20 cellular contexts compared by ENCODE assay signal in genomic region chr2:96715658-96716057, GRCh38. TPM values are rescaled to one million over a fixed set of nuclear protein-coding genes. Genes with fewer than 3 reads are reported as not detected.
DNase-seq lines count a peak whose midpoint lies in the region; FAIRE-seq and TF ChIP-seq lines count a peak whose summit lies in the region.
"Had no signal": no experiment of that assay in that cellular context is flagged by ENCODE, and none has a peak within 500 bp of the region (broad histone marks: within the 10 kb centered on the region; RNA-seq: fewer than 3 reads in every experiment).

No MANE protein-coding gene starts in this region.

- H3K4me1 ChIP-seq in astrocyte (ENCODE audit: insufficient read depth, low read length) (no peaks in the 10 kb centered on the region), MM.1S (ENCODE audit: low read length) (no peaks in the 10 kb centered on the region)
- H3K4me1 ChIP-seq: esophagus squamous epithelium, SJSA1 had no signal

- H3K4me2 ChIP-seq in astrocyte (ENCODE audit: low read length) (no peak overlapping the region), MM.1S (ENCODE audit: low read depth, low read length) (no peak overlapping the region)
- H3K4me2 ChIP-seq: GM23338 had no signal

- peak overlapping the region; percentile 6 for H3K27ac Mint-ChIP-seq in astrocyte (ENCODE audit: unreplicated experiment)
- H3K27ac Mint-ChIP-seq: nephron had no signal

- no peak for TF ChIP-seq RAD21 in Ishikawa (IDR thresholded peaks at IDR 0.05; ENCODE audit: low read depth)

- H3K79me2 ChIP-seq in astrocyte (ENCODE audit: insufficient read depth, low read length) (no peaks in the 10 kb centered on the region), MM.1S (ENCODE audit: low read length) (no peaks in the 10 kb centered on the region)

- TF ChIP-seq EP300 in Ishikawa (IDR thresholded peaks at IDR 0.05; ENCODE audit: borderline replicate concordance), result no peak

- H3K4me1 Mint-ChIP-seq in astrocyte (ENCODE audit: low read depth, unreplicated experiment), result peaks cover 17% of the 10 kb centered on the region

- FAIRE-seq in astrocyte (lab: Jason Lieb, UNC), result no peak
- FAIRE-seq: D721Med, RCC 7860 had no signal

- H3K9me2 ChIP-seq in MM.1S (replicated peaks; ENCODE audit: insufficient read depth, low read length), result no peaks in the 10 kb centered on the region

- H3K4me3 ChIP-seq in astrocyte (ENCODE audit: insufficient read depth, low read depth, low read length) (no peak overlapping the region), MM.1S (ENCODE audit: low read length) (no peak overlapping the region)
- H3K4me3 ChIP-seq: esophagus squamous epithelium, GM23338, SJSA1 had no signal

- DNase-seq in astrocyte (ENCODE audit: low read depth) (no peak), kidney tubule cell (ENCODE audit: low spot score) (peak; percentile 50), MM.1S (no peak), SIG-M5 treated with dmso at 0.1 percent for 504 hours (lab: John Stamatoyannopoulos, UW; ENCODE audit: unreplicated experiment) (no peak), mesenteric fat pad (ENCODE audit: low spot score) (no peak), hypothalamus (lab: John Stamatoyannopoulos, UW) (no peak)
- DNase-seq: activated CD4-positive, alpha-beta T cell treated with anti-CD3 and anti-CD28 coated beads for 48 hours; effector CD4-positive, alpha-beta T cell; esophagus squamous epithelium; midbrain; NCI-H1436; NCI-H446 treated with DMSO at 0.1 percent for 48 hours had no signal

- peak overlapping the region; percentile 56; the same call in 1 of the 2 replicates for H3K27ac ChIP-seq in 22Rv1
- no peak overlapping the region for H3K27ac ChIP-seq in astrocyte (ENCODE audit: low read depth, low read length)
- no peak overlapping the region for H3K27ac ChIP-seq in MM.1S (ENCODE audit: low read length)
- H3K27ac ChIP-seq: esophagus squamous epithelium, SJSA1 had no signal

- H3K27me3 ChIP-seq in astrocyte (ENCODE audit: insufficient read depth, low read length) (no peaks in the 10 kb centered on the region), MM.1S (replicated peaks; ENCODE audit: insufficient read depth, low read length) (no peaks in the 10 kb centered on the region)
- H3K27me3 ChIP-seq: esophagus squamous epithelium, SJSA1 had no signal

- H4K20me1 ChIP-seq in astrocyte (ENCODE audit: insufficient read depth, low read length) (no peaks in the 10 kb centered on the region), MM.1S (ENCODE audit: insufficient read depth, low read length) (no peaks in the 10 kb centered on the region)

- H3K9me3 Mint-ChIP-seq in astrocyte (ENCODE audit: unreplicated experiment), result no peaks in the 10 kb centered on the region
- H3K9me3 Mint-ChIP-seq: activated naive CD4-positive, alpha-beta T cell treated with anti-CD3 and anti-CD28 coated beads, Interleukin-2, amount 50 U/mL, for 72 hours; GM23338; nephron had no signal

- H3K9me3 ChIP-seq in astrocyte (ENCODE audit: insufficient read depth, low read depth, low read length) (no peaks in the 10 kb centered on the region), MM.1S (replicated peaks; ENCODE audit: insufficient read depth, low read length) (no peaks in the 10 kb centered on the region)
- H3K9me3 ChIP-seq: esophagus squamous epithelium, SJSA1 had no signal

- H3K9ac ChIP-seq in astrocyte (ENCODE audit: low read length) (no peak overlapping the region), MM.1S (ENCODE audit: low read length) (no peak overlapping the region)

- H3K36me3 Mint-ChIP-seq in astrocyte (ENCODE audit: low read depth, unreplicated experiment), result peaks cover 21% of the 10 kb centered on the region
- H3K36me3 Mint-ChIP-seq: activated naive CD4-positive, alpha-beta T cell treated with anti-CD3 and anti-CD28 coated beads, Interleukin-2, amount 50 U/mL, for 72 hours had no signal

- H3K36me3 ChIP-seq in astrocyte (ENCODE audit: insufficient read depth, low read length) (peaks cover 5% of the 10 kb centered on the region), MM.1S (replicated peaks; ENCODE audit: insufficient read depth, low read length) (no peaks in the 10 kb centered on the region)

- no peaks in the 10 kb centered on the region for H3F3A ChIP-seq in MM.1S (ENCODE audit: insufficient read depth, low read length)

- H2AFZ ChIP-seq in astrocyte (ENCODE audit: low read depth, low read length), result no peak overlapping the region
- H2AFZ ChIP-seq in MM.1S (ENCODE audit: low read length), result no peak overlapping the region
- H2AFZ ChIP-seq: GM23338 had no signal

- no peak for TF ChIP-seq CTCF in 22Rv1 (IDR thresholded peaks at IDR 0.05)
- TF ChIP-seq CTCF in astrocyte (IDR thresholded peaks at IDR 0.05; ENCODE audit: insufficient read depth, low read depth, low read length), result no peak
- no peak for TF ChIP-seq CTCF in MM.1S (IDR thresholded peaks at IDR 0.05; ENCODE audit: low read length)

- no peaks in the 10 kb centered on the region for H3K27me3 Mint-ChIP-seq in astrocyte (ENCODE audit: low read depth, unreplicated experiment)

- H3K4me3 Mint-ChIP-seq in astrocyte (ENCODE audit: unreplicated experiment), result no peak overlapping the region
- H3K4me3 Mint-ChIP-seq: GM23338, nephron had no signal

TF ChIP-seq in Ishikawa, 13 proteins besides CTCF, POLR2A, EP300 and RAD21:
- TF ChIP-seq MAX (IDR thresholded peaks at IDR 0.05), result no peak
- TF ChIP-seq CEBPB (IDR thresholded peaks at IDR 0.05), result 0 out of 2 replicates have a peak, but pooled peaks have one; percentile 16
- no peak for TF ChIP-seq REST (IDR thresholded peaks at IDR 0.05; ENCODE audit: low read depth)

RNA-seq across cellular contexts. Expression of gene LMAN2L, which starts 24.2 kb away (rescaled TPM):
- total RNA-seq in astrocyte (19.8 and 19.9 TPM in 2 replicates), mesenteric fat pad (10.2 TPM)

RNA-seq across cellular contexts. Expression of gene CNNM4, which starts 45.0 kb away (rescaled TPM):
- total RNA-seq in astrocyte, result 5.8 and 6.8 TPM in 2 replicates
- 3.7 TPM for total RNA-seq in mesenteric fat pad
